Comparison of ENCODE assay signal across 26 cellular contexts in the genomic region with DNA sequence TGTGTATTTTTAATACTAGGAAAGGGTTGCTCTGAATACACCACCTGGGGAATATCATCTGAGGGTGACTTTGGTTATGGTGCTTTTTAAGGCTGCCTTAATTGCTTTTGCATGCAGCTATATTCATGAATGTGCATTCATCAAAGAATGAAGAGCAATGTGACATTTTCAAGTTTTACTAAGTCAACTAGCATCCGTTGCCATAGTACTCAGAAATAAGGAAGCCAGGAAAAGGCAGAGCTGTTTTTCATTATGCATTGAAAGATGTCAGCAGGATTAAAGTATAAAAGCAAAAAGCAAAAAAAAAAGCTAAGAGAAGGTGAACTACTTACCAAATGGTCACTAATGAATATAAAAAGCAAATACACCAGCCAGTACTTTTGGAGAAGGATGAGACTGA.
DNase-seq lines count a peak whose midpoint lies in the region; FAIRE-seq and TF ChIP-seq lines count a peak whose summit lies in the region.
"Had no signal": no experiment of that assay in that cellular context is flagged by ENCODE, and none has a peak within 500 bp of the region (broad histone marks: within the 10 kb centered on the region; RNA-seq: fewer than 3 reads in every experiment).

No MANE protein-coding gene starts in this region.

- no peaks in the 10 kb centered on the region for H3K36me3 ChIP-seq in small intestine (ENCODE audit: control insufficient read depth in 2 of 2, insufficient read depth in 2 of 2, low read length in 2 of 2)
- H3K36me3 ChIP-seq: BE2C, SJSA1 had no signal

- H3K27me3 ChIP-seq in small intestine (ENCODE audit: control insufficient read depth in 2 of 2, insufficient read depth in 2 of 2, low read length in 2 of 2) = no peaks in the 10 kb centered on the region
- H3K27me3 ChIP-seq: BE2C, SJSA1 had no signal

- no peak overlapping the region for H3K27ac ChIP-seq in small intestine (ENCODE audit: low read depth in 1 of 2, low read length in 1 of 2)
- H3K27ac ChIP-seq: 22Rv1, HL-60, KMS-11, SJSA1 had no signal

- FAIRE-seq in small intestine (lab: Jason Lieb, UNC) = no peak
- FAIRE-seq: GM12878, H1 had no signal

- no peaks in the 10 kb centered on the region for H3K9me3 ChIP-seq in small intestine (ENCODE audit: control insufficient read depth, low read depth)
- H3K9me3 ChIP-seq: BE2C, SJSA1 had no signal

- DNase-seq in DMS153 (lab: John Stamatoyannopoulos, UW) (peak; percentile 38), DMS153 treated with DMSO at 0.1 percent for 48 hours (lab: John Stamatoyannopoulos, UW; ENCODE audit: unreplicated experiment) (no peak), AG10803 (ENCODE audit: low read depth) (peak; percentile 28), NCI-H69 (lab: John Stamatoyannopoulos, UW) (peak; percentile 4), fibroblast of gingiva (ENCODE audit: low read depth) (peak; percentile 27), NCI-H1436 treated with DMSO at 0.1 percent for 48 hours (lab: John Stamatoyannopoulos, UW) (no peak), small intestine (no peak), ecto neural progenitor cell (ENCODE audit: low spot score) (no peak)
- DNase-seq: BE2C, Calu3, HCEC 1CT, MM.1S, NCI-H146, NCI-H2029, NCI-H2171, NCI-H446, NCI-H524 treated with DMSO at 0.1 percent for 48 hours, NCI-H82, Right ventricle myocardium superior, RPMI8226 had no signal

- H3K4me1 ChIP-seq in small intestine (ENCODE audit: control insufficient read depth in 2 of 2, insufficient read depth in 1 of 2, low read depth in 1 of 2, low read length in 1 of 2) = no peaks in the 10 kb centered on the region

- WGBS in small intestine, 3 donors = 68 to 81% (median 75%) methylated on average over 1 of the region's 1 CpG

- H3K4me3 ChIP-seq in AG10803 (ENCODE audit: low read length) (no peak overlapping the region), small intestine (ENCODE audit: low read depth in 1 of 2, low read length in 2 of 2) (no peak overlapping the region)
- H3K4me3 ChIP-seq: GM12878, SJSA1 had no signal

- no peak for TF ChIP-seq CTCF in AG10803 (conservative IDR thresholded peaks at IDR 0.05; ENCODE audit: low read length)

Comparison
In these comparisons a context has a peak if more than half of its experiments do, and no peak if none do; other contexts are left out.
1. DNase-seq: peak in DMS153 (single experiment), AG10803 (single experiment), NCI-H69 (single experiment) and fibroblast of gingiva (single experiment); none in DMS153 treated with DMSO at 0.1 percent for 48 hours (single experiment), NCI-H1436 treated with DMSO at 0.1 percent for 48 hours (single experiment), small intestine (single experiment) and ecto neural progenitor cell (single experiment).